ENCODE assay signal across 10 cellular contexts in the genomic region with DNA sequence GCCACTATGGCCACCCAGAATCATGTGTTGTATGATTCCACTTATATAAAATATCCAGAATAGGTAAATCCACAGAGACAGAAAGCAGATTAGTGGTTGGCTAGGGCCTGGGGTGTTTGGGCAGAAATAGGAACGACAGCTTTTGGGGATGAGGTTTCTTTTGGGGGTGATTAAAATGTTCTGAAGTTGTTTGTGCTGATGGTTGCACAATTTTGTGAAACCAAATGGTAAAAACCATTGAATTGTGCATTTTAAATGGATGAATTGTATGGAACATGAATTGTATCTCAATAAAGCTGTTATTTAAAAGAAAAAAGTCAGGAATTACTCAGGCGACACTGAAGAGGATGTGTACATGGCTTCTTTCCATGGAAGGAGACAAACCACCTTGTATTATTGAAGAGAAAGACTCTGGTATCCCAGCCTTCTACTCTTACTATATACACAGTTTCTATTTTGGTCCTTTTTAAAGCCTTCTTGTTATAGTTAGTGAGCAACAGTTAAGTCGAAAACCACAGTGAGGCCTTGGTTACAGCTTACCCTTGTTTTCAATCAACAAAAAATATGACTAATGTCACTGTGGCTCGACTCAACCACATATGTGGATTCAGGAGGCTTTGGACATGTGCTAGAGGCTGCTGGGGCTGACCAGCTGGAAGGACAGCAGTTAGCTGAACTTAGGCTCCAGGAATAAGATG. TPM values are rescaled to one million over a fixed set of nuclear protein-coding genes. Genes with fewer than 3 reads are reported as not detected.
DNase-seq lines count a peak whose midpoint lies in the region; ATAC-seq and TF ChIP-seq lines count a peak whose summit lies in the region.
"Had no signal": no experiment of that assay in that cellular context is flagged by ENCODE, and none has a peak within 500 bp of the region (broad histone marks: within the 10 kb centered on the region; RNA-seq: fewer than 3 reads in every experiment).

No MANE protein-coding gene starts in this region.

- no peaks in the 10 kb centered on the region for H3K36me3 Mint-ChIP-seq in Calu3 (ENCODE audit: insufficient read depth, unreplicated experiment)
- peaks cover 61% of the 10 kb centered on the region for H3K36me3 Mint-ChIP-seq in activated T-helper 17 cell treated with anti-CD3 and anti-CD28 coated beads, Interleukin-2, amount 50 U/mL, for 72 hours (ENCODE audit: low read depth)

- no peak for DNase-seq in Calu3
- DNase-seq in NCI-H524 (lab: John Stamatoyannopoulos, UW) = no peak
- DNase-seq in 8988T = no peak
- no peak for DNase-seq in GF-D8 (lab: John Stamatoyannopoulos, UW)
- DNase-seq: pancreas had no signal

- H3K36me3 ChIP-seq in muscle layer of duodenum (ENCODE audit: control insufficient read depth in 1 of 2, insufficient read depth in 2 of 2, low read length in 2 of 2) = no peaks in the 10 kb centered on the region
- H3K36me3 ChIP-seq: pancreas had no signal

- H3K9me3 ChIP-seq in muscle layer of duodenum (ENCODE audit: control insufficient read depth in 1 of 2, low read length in 2 of 2) = no peaks in the 10 kb centered on the region
- H3K9me3 ChIP-seq: pancreas had no signal

- intact Hi-C loops in Calu3 (cut with micrococcal nuclease; ENCODE audit: unreplicated experiment) = no loop called here

- H3K27me3 Mint-ChIP-seq in Calu3 (ENCODE audit: unreplicated experiment) = no peaks in the 10 kb centered on the region
- H3K27me3 Mint-ChIP-seq in activated T-helper 17 cell treated with anti-CD3 and anti-CD28 coated beads, Interleukin-2, amount 50 U/mL, for 72 hours = no peaks in the 10 kb centered on the region

- no peak for TF ChIP-seq CTCF in Calu3 (IDR thresholded peaks at IDR 0.05; ENCODE audit: unreplicated experiment)

- ATAC-seq in GM19463 (IDR thresholded peaks at IDR 0.05; ENCODE audit: unreplicated experiment) = peak; percentile 95
- ATAC-seq in HG03460 (IDR thresholded peaks at IDR 0.05; ENCODE audit: unreplicated experiment) = peak; percentile 85
- peak; percentile 88 for ATAC-seq in activated T-helper 17 cell treated with anti-CD3 and anti-CD28 coated beads, Interleukin-2, amount 50 U/mL, for 72 hours (replicated peaks)

- no peaks in the 10 kb centered on the region for H3K4me1 Mint-ChIP-seq in Calu3 (ENCODE audit: low read depth, unreplicated experiment)
- H3K4me1 Mint-ChIP-seq in activated T-helper 17 cell treated with anti-CD3 and anti-CD28 coated beads, Interleukin-2, amount 50 U/mL, for 72 hours = peaks cover 26% of the 10 kb centered on the region

- no peak overlapping the region for H3K4me3 Mint-ChIP-seq in Calu3 (ENCODE audit: low read depth, unreplicated experiment)
- H3K4me3 Mint-ChIP-seq in activated T-helper 17 cell treated with anti-CD3 and anti-CD28 coated beads, Interleukin-2, amount 50 U/mL, for 72 hours = peak overlapping the region; percentile 77

- no peak overlapping the region for H3K4me3 ChIP-seq in muscle layer of duodenum (ENCODE audit: low read depth in 1 of 2, low read length in 2 of 2)
- H3K4me3 ChIP-seq: pancreas, SK-N-MC had no signal

- CTCF ChIA-PET in Calu3 (lab: Charles Lee) = no interaction called here

- peak overlapping the region; percentile 46 for H3K27ac ChIP-seq in muscle layer of duodenum (ENCODE audit: low read length)
- H3K27ac ChIP-seq: pancreas, SK-N-MC had no signal

- H3K27ac Mint-ChIP-seq in Calu3 (ENCODE audit: unreplicated experiment) = peak overlapping the region; percentile 37
- H3K27ac Mint-ChIP-seq in activated T-helper 17 cell treated with anti-CD3 and anti-CD28 coated beads, Interleukin-2, amount 50 U/mL, for 72 hours = peak overlapping the region; percentile 100

- H3K4me1 ChIP-seq in muscle layer of duodenum (ENCODE audit: control insufficient read depth in 1 of 2, insufficient read depth in 2 of 2, low read length in 2 of 2) = peaks cover 4 to 26% of the 10 kb centered on the region in 2 donors
- H3K4me1 ChIP-seq: pancreas had no signal

- BruUV-seq in Calu3 (replicated peaks; lab: Mats Ljungman, UMichigan) = no TSS peak

- no peaks in the 10 kb centered on the region for H3K9me3 Mint-ChIP-seq in Calu3 (ENCODE audit: low read depth, unreplicated experiment)
- H3K9me3 Mint-ChIP-seq in activated T-helper 17 cell treated with anti-CD3 and anti-CD28 coated beads, Interleukin-2, amount 50 U/mL, for 72 hours = no peaks in the 10 kb centered on the region

- no peaks in the 10 kb centered on the region for H3K27me3 ChIP-seq in muscle layer of duodenum (ENCODE audit: low read depth, low read length)
- H3K27me3 ChIP-seq: pancreas had no signal

RNA-seq across cellular contexts. Expression of a gene that starts 57.1 kb away (rescaled TPM):
- total RNA-seq in Calu3 (2022) = 37.7 and 39.1 TPM in 2 replicates
- total RNA-seq in activated T-helper 17 cell treated with anti-CD3 and anti-CD28 coated beads, Interleukin-2, amount 50 U/mL, for 72 hours = 100 to 1,000 TPM in 1 of 2 donors, 10 to 100 TPM in 1; 85.2 to 181 TPM
